Comparison of ENCODE assay signal across 9 cellular contexts in the genomic region with DNA sequence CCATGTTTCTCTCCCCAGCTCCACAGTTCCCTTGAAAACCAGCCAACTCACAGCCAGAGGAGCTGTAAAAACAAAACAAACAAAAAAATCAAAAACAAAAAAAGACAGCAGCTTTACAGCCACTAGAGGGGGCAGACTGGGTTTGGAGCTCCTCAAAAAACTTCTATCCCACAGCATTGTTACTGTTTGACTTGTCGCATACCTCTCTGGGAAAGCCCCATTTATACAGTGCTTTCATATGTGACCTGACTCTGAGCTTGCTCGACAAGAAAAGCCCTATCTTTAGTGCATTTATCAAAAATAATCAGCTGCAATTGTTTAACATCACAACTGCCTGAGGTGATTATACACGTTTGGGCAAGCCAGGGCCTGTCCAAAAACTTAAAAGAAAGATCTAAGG. TPM values are rescaled to one million over a fixed set of nuclear protein-coding genes. Genes with fewer than 3 reads are reported as not detected.
DNase-seq lines count a peak whose midpoint lies in the region; ATAC-seq and TF ChIP-seq lines count a peak whose summit lies in the region.
"Had no signal": no experiment of that assay in that cellular context is flagged by ENCODE, and none has a peak within 500 bp of the region (broad histone marks: within the 10 kb centered on the region; RNA-seq: fewer than 3 reads in every experiment).

No MANE protein-coding gene starts in this region.

- H3K9ac ChIP-seq in KMS-11, result no peak overlapping the region

- H3K9me3 ChIP-seq in adrenal gland (replicated peaks in 1 of 3), result no peaks in the 10 kb centered on the region

- no peak overlapping the region for H3K4me3 Mint-ChIP-seq in GM23338

- TF ChIP-seq POLR2A in adrenal gland (IDR thresholded peaks at IDR 0.05), result no peak

- no peaks in the 10 kb centered on the region for H4K20me1 ChIP-seq in GM23338 (replicated peaks; ENCODE audit: insufficient read depth)
- H4K20me1 ChIP-seq in KMS-11 (ENCODE audit: insufficient read depth), result no peaks in the 10 kb centered on the region

- H2AFZ ChIP-seq in GM23338 (0 out of 2 replicates have a peak overlapping the region, but pooled peaks have one; percentile 14), KMS-11 (ENCODE audit: low read depth) (peak overlapping the region; percentile 16; the same call in 1 of the 2 replicates)

- peak; percentile 49 to 59 for TF ChIP-seq CTCF in GM23338 (conservative IDR thresholded peaks at IDR 0.05; ENCODE audit: low read depth in 2 of 2)
- TF ChIP-seq CTCF in KMS-11 (conservative IDR thresholded peaks at IDR 0.05; ENCODE audit: low read depth, low read length), result peak; percentile 56
- peak; percentile 11 to 41 (median 33) for TF ChIP-seq CTCF in adrenal gland (IDR thresholded peaks at IDR 0.05)

- no peaks in the 10 kb centered on the region for H3K36me3 ChIP-seq in GM23338 (ENCODE audit: insufficient read depth)
- no peaks in the 10 kb centered on the region for H3K36me3 ChIP-seq in KMS-11 (ENCODE audit: insufficient read depth)
- no peaks in the 10 kb centered on the region for H3K36me3 ChIP-seq in adrenal gland (replicated peaks in 1 of 2)

- H3K27me3 Mint-ChIP-seq in GM23338 (ENCODE audit: insufficient read depth, low read depth, poor library complexity), result no peaks in the 10 kb centered on the region

- H3K4me3 ChIP-seq in GM23338, result no peak overlapping the region
- H3K4me3 ChIP-seq in KMS-11 (IDR thresholded peaks at IDR 0.05; ENCODE audit: insufficient read depth, low read depth, low read length), result no peak overlapping the region
- no peak overlapping the region for H3K4me3 ChIP-seq in adrenal gland
- H3K4me3 ChIP-seq: lung had no signal

- peak; percentile 2 for DNase-seq in stimulated activated CD4-positive, alpha-beta T cell treated with anti-CD3 and anti-CD28 coated beads, Interleukin-15, amount 100 ng/mL, for 24 hours
- no peak for DNase-seq in stimulated activated CD4-positive, alpha-beta T cell treated with anti-CD3 and anti-CD28 coated beads, Interleukin-12 subunit alpha, Interleukin-12 subunit beta, amount 100 ng/mL, for 4 hours
- DNase-seq in GM23338 (ENCODE audit: low spot score), result peak; percentile 77
- DNase-seq in adrenal gland, result peak in 6 of 7 donors; percentile 17 to 49 (median 28)
- DNase-seq in left lobe of liver (ENCODE audit: low spot score), result peak; percentile 46
- no peak for DNase-seq in hippocampal formation (lab: John Stamatoyannopoulos, UW)
- no peak for DNase-seq in NCI-H187 treated with DMSO at 0.1 percent for 48 hours (lab: John Stamatoyannopoulos, UW)

- H3K27ac Mint-ChIP-seq in GM23338, result no peak overlapping the region; the same call in 1 of the 2 replicates

- no peaks in the 10 kb centered on the region for H3F3A ChIP-seq in GM23338 (replicated peaks; ENCODE audit: low read depth)

- H3K36me3 Mint-ChIP-seq in GM23338 (ENCODE audit: low read depth), result no peaks in the 10 kb centered on the region

- H3K4me1 Mint-ChIP-seq in GM23338, result peaks cover 10% of the 10 kb centered on the region; the same call in 2 of the 3 replicates

- H3K9me2 ChIP-seq in GM23338 (ENCODE audit: insufficient read depth), result no peaks in the 10 kb centered on the region

- H3K4me2 ChIP-seq in GM23338 (no peak overlapping the region), KMS-11 (peak overlapping the region; percentile 22; the same call in 1 of the 2 replicates)

- H3K27ac ChIP-seq in GM23338 (ENCODE audit: low read depth) (no peak overlapping the region), KMS-11 (peak overlapping the region; percentile 26; the same call in 1 of the 2 replicates), adrenal gland (no peak overlapping the region)

- peaks cover 4% of the 10 kb centered on the region; the same call in 1 of the 2 replicates for H3K4me1 ChIP-seq in GM23338 (ENCODE audit: insufficient read depth)
- H3K4me1 ChIP-seq in KMS-11 (ENCODE audit: low read depth, poor library complexity, severe bottlenecking), result peaks cover 19% of the 10 kb centered on the region
- H3K4me1 ChIP-seq in adrenal gland (replicated peaks in 1 of 2), result no peaks in the 10 kb centered on the region

- H3K79me2 ChIP-seq in GM23338 (replicated peaks; ENCODE audit: insufficient read depth) (no peaks in the 10 kb centered on the region), KMS-11 (ENCODE audit: insufficient read depth, low read depth) (no peaks in the 10 kb centered on the region)

- intact Hi-C loops in adrenal gland (cut with DNase I), result no loop called here

- peaks cover 2% of the 10 kb centered on the region; the same call in 1 of the 3 replicates for H3K9me3 Mint-ChIP-seq in GM23338

- H3K27me3 ChIP-seq in GM23338 (ENCODE audit: insufficient read depth) (no peaks in the 10 kb centered on the region), KMS-11 (ENCODE audit: insufficient read depth, low read depth) (no peaks in the 10 kb centered on the region), adrenal gland (peaks cover 4% of the 10 kb centered on the region)

- 15 to 41% (median 22%) methylated on average over 3 of the region's 3 CpGs for WGBS in adrenal gland, 4 donors

- ATAC-seq in GM23338, result peak; percentile 78
- ATAC-seq in left lobe of liver, result peak; percentile 92

TF ChIP-seq in GM23338, 12 proteins besides CTCF, POLR2A, EP300 and RAD21:
- no peak for TF ChIP-seq EZH2 (IDR thresholded peaks at IDR 0.05; ENCODE audit: low read depth, unreplicated experiment)
- no peak for TF ChIP-seq CREB1 (CRISPR knock-in tag; IDR thresholded peaks at IDR 0.05; ENCODE audit: low read depth)
- no peak for TF ChIP-seq STAT1 (IDR thresholded peaks at IDR 0.05; ENCODE audit: unreplicated experiment)
- TF ChIP-seq EZH2phosphoT487 (IDR thresholded peaks at IDR 0.05; ENCODE audit: unreplicated experiment), result no peak

RNA-seq across cellular contexts. Expression of gene TSPAN6, which starts 21.6 kb away (rescaled TPM):
- 55.6 and 63.1 TPM in 2 replicates for total RNA-seq in GM23338 (2014; rRNA removed; shearing (Covaris generic))
- polyA plus RNA-seq in GM23338 (2016; fragmentation: Nextera tagmentation; extraction: Ambion mirVana), result 67.5 and 75.3 TPM in 2 replicates
- total RNA-seq in adrenal gland, result 10 to 100 TPM; 21.6 to 37.9 (median 26.8) TPM
- polyA plus RNA-seq in adrenal gland, result 10 to 100 TPM; 12.5 to 28.4 (median 16.9) TPM
- total RNA-seq in left lobe of liver, result 35.2 TPM

RNA-seq across cellular contexts. Expression of gene SRPX2, which starts 29.0 kb away (rescaled TPM):
- not detected in 2 replicates for total RNA-seq in GM23338 (2014; rRNA removed; shearing (Covaris generic))
- polyA plus RNA-seq in GM23338 (2016; fragmentation: Nextera tagmentation; extraction: Ambion mirVana) (not detected in 2 replicates), adrenal gland (10 to 100 TPM in 2 of 3 donors, 1 to 10 TPM in 1; 9.0 to 18.3 (median 17.6) TPM)
- total RNA-seq in adrenal gland (10 to 100 TPM; 10.7 to 73.3 (median 20.9) TPM), left lobe of liver (3.6 TPM)

RNA-seq across cellular contexts. Expression of gene TNMD, which starts 30.3 kb away (rescaled TPM):
- 4.4 and 4.6 TPM in 2 replicates for total RNA-seq in GM23338 (2014; rRNA removed; shearing (Covaris generic))
- polyA plus RNA-seq in GM23338 (2016; fragmentation: Nextera tagmentation; extraction: Ambion mirVana) (4.8 and 4.9 TPM in 2 replicates), adrenal gland (under 1 TPM in 2 of 3 donors, not detected in 1; 0.24 to 0.67 TPM)
- total RNA-seq in adrenal gland (under 1 TPM in 2 of 8 donors, not detected in 6; 0.14 to 0.60 TPM), left lobe of liver (not detected)
- total RNA-seq: lung had no signal
- polyA plus RNA-seq: lung had no signal

Comparison
In these comparisons a context has a peak if more than half of its experiments do, and no peak if none do; other contexts are left out.
1. DNase-seq: peak in stimulated activated CD4-positive, alpha-beta T cell treated with anti-CD3 and anti-CD28 coated beads, Interleukin-15, amount 100 ng/mL, for 24 hours (single experiment), GM23338 (single experiment), adrenal gland (6 of 7) and left lobe of liver (single experiment); none in stimulated activated CD4-positive, alpha-beta T cell treated with anti-CD3 and anti-CD28 coated beads, Interleukin-12 subunit alpha, Interleukin-12 subunit beta, amount 100 ng/mL, for 4 hours (single experiment), hippocampal formation (0 of 2) and NCI-H187 treated with DMSO at 0.1 percent for 48 hours (single experiment).
2. Peak in every context shown above with its lines, with median percentiles within 50 percentile points of each other: CTCF ChIP-seq.